ENCODE assay signal across 26 cellular contexts in genomic region chr11:126491092-126491491, GRCh38.
DNase-seq lines count a peak whose midpoint lies in the region; ATAC-seq and TF ChIP-seq lines count a peak whose summit lies in the region.
"Had no signal": no experiment of that assay in that cellular context is flagged by ENCODE, and none has a peak within 500 bp of the region (broad histone marks: within the 10 kb centered on the region; RNA-seq: fewer than 3 reads in every experiment).

No MANE protein-coding gene starts in this region.

- DNase-seq in DMS153 (lab: John Stamatoyannopoulos, UW): peak; percentile 66
- DNase-seq in NCI-H526 (lab: John Stamatoyannopoulos, UW): peak; percentile 81 to 90
- peak; percentile 81 for DNase-seq in left kidney (ENCODE audit: low read depth, low spot score)
- no peak for DNase-seq in MG63
- no peak for DNase-seq in stimulated activated CD4-positive, alpha-beta T cell treated with anti-CD3 and anti-CD28 coated beads, Interleukin-4, amount 100 ng/mL, for 4 hours
- no peak for DNase-seq in progenitor cell of endocrine pancreas (ENCODE audit: low spot score, unreplicated experiment)
- DNase-seq: activated CD4-positive, alpha-beta memory T cell treated with anti-CD3 and anti-CD28 coated beads, Interleukin-2, amount 10 ng/mL, durations not matched to agents 7 days and 5 days; activated CD4-positive, CD25-positive, alpha-beta regulatory T cell; activated gamma-delta T cell; adrenal gland; brain microvascular endothelial cell; effector memory CD8-positive, alpha-beta T cell; esophagus squamous epithelium; GM23248; mesendoderm; naive B cell; NCI-H1694 treated with DMSO at 0.1 percent for 48 hours; NCI-H524; right lobe of liver; T-helper 9 cell had no signal

- H3K36me3 ChIP-seq in HUES48 (ENCODE audit: control insufficient read depth, insufficient read depth, low read length) (no peaks in the 10 kb centered on the region), MG63 (no peaks in the 10 kb centered on the region)
- H3K36me3 ChIP-seq: adrenal gland, brain microvascular endothelial cell, esophagus squamous epithelium, gastroesophageal sphincter, right lobe of liver, suprapubic skin had no signal

- H3K27ac ChIP-seq in HUES48 (ENCODE audit: low read depth, low read length): no peak overlapping the region
- H3K27ac ChIP-seq: adrenal gland, brain microvascular endothelial cell, C4-2B, esophagus squamous epithelium, gastroesophageal sphincter, GM23248, right lobe of liver, suprapubic skin had no signal

- H3K9me3 ChIP-seq in HUES48 (ENCODE audit: control insufficient read depth, insufficient read depth, low read length): no peaks in the 10 kb centered on the region
- no peaks in the 10 kb centered on the region for H3K9me3 ChIP-seq in MG63
- H3K9me3 ChIP-seq: adrenal gland, esophagus squamous epithelium, gastroesophageal sphincter, right lobe of liver, suprapubic skin had no signal

- peaks cover 5% of the 10 kb centered on the region for H3K4me1 Mint-ChIP-seq in progenitor cell of endocrine pancreas (ENCODE audit: low read depth)
- H3K4me1 Mint-ChIP-seq: activated CD4-positive, alpha-beta memory T cell treated with anti-CD3 and anti-CD28 coated beads, Interleukin-2, amount 10 ng/mL, durations not matched to agents 7 days and 5 days; naive B cell had no signal

- no peak overlapping the region for H3K4me3 Mint-ChIP-seq in progenitor cell of endocrine pancreas (ENCODE audit: low read depth)
- H3K4me3 Mint-ChIP-seq: activated CD4-positive, alpha-beta memory T cell treated with anti-CD3 and anti-CD28 coated beads, Interleukin-2, amount 10 ng/mL, durations not matched to agents 7 days and 5 days; effector memory CD8-positive, alpha-beta T cell; IgD-negative memory B cell; naive B cell had no signal

- peaks cover 15% of the 10 kb centered on the region for H3K4me1 ChIP-seq in HUES48 (ENCODE audit: control insufficient read depth, insufficient read depth, low read length)
- H3K4me1 ChIP-seq: adrenal gland, esophagus squamous epithelium, gastroesophageal sphincter, right lobe of liver, suprapubic skin had no signal

- H3K9ac ChIP-seq in HUES48 (ENCODE audit: low read depth, low read length): 0 out of 2 replicates have a peak overlapping the region, but pooled peaks have one; percentile 20
- H3K9ac ChIP-seq: GM23248 had no signal

- no peaks in the 10 kb centered on the region for H3K9me3 Mint-ChIP-seq in progenitor cell of endocrine pancreas (ENCODE audit: low read depth)
- H3K9me3 Mint-ChIP-seq: activated CD4-positive, alpha-beta memory T cell treated with anti-CD3 and anti-CD28 coated beads, Interleukin-2, amount 10 ng/mL, durations not matched to agents 7 days and 5 days; effector memory CD8-positive, alpha-beta T cell; IgD-negative memory B cell; naive B cell had no signal

- TF ChIP-seq CTCF in progenitor cell of endocrine pancreas (IDR thresholded peaks at IDR 0.05; ENCODE audit: unreplicated experiment): no peak

- ATAC-seq in HG03095 (IDR thresholded peaks at IDR 0.05; ENCODE audit: unreplicated experiment): no peak
- ATAC-seq: effector memory CD8-positive, alpha-beta T cell; gastroesophageal sphincter; right lobe of liver had no signal

- H3K27me3 Mint-ChIP-seq in progenitor cell of endocrine pancreas: peaks cover 46% of the 10 kb centered on the region
- H3K27me3 Mint-ChIP-seq: activated CD4-positive, alpha-beta memory T cell treated with anti-CD3 and anti-CD28 coated beads, Interleukin-2, amount 10 ng/mL, durations not matched to agents 7 days and 5 days; IgD-negative memory B cell had no signal

- H3K36me3 Mint-ChIP-seq in progenitor cell of endocrine pancreas (ENCODE audit: insufficient read depth): no peaks in the 10 kb centered on the region
- H3K36me3 Mint-ChIP-seq: IgD-negative memory B cell, naive B cell had no signal

- H3K4me3 ChIP-seq in HUES48 (ENCODE audit: low read depth, low read length) (no peak overlapping the region), MG63 (no peak overlapping the region)
- H3K4me3 ChIP-seq: adrenal gland, esophagus squamous epithelium, gastroesophageal sphincter, GM23248, right lobe of liver, suprapubic skin had no signal

- no peak overlapping the region for H3K27ac Mint-ChIP-seq in progenitor cell of endocrine pancreas
- H3K27ac Mint-ChIP-seq: activated CD4-positive, alpha-beta memory T cell treated with anti-CD3 and anti-CD28 coated beads, Interleukin-2, amount 10 ng/mL, durations not matched to agents 7 days and 5 days; effector memory CD8-positive, alpha-beta T cell; naive B cell had no signal

- H3K27me3 ChIP-seq in HUES48 (ENCODE audit: control insufficient read depth, insufficient read depth, low read length): no peaks in the 10 kb centered on the region
- no peaks in the 10 kb centered on the region for H3K27me3 ChIP-seq in MG63
- H3K27me3 ChIP-seq: adrenal gland, brain microvascular endothelial cell, esophagus squamous epithelium, right lobe of liver, suprapubic skin had no signal

Comparison
In these comparisons a context has a peak if more than half of its experiments do, and no peak if none do; other contexts are left out.
1. DNase-seq: peak in DMS153 (single experiment), NCI-H526 (2 of 2) and left kidney (single experiment); none in MG63 (single experiment), stimulated activated CD4-positive, alpha-beta T cell treated with anti-CD3 and anti-CD28 coated beads, Interleukin-4, amount 100 ng/mL, for 4 hours (0 of 2) and progenitor cell of endocrine pancreas (single experiment).